ENCODE assay signal across 1 cellular context in genomic region chr16:50245417-50246298, GRCh38.
TF ChIP-seq lines count a peak whose summit lies in the region.

No MANE protein-coding gene starts in this region.

TF ChIP-seq in HepG2, 621 proteins besides CTCF, POLR2A, EP300 and RAD21 (continued from another document and continues in another):
- TF ChIP-seq IKZF5 (CRISPR knock-in tag; IDR thresholded peaks at IDR 0.05) = no peak
- peak; percentile 30; the same call in 1 of the 2 replicates for TF ChIP-seq MTA1 (CRISPR knock-in tag; IDR thresholded peaks at IDR 0.05; ENCODE audit: borderline replicate concordance)
- TF ChIP-seq ZNF501 (CRISPR knock-in tag; IDR thresholded peaks at IDR 0.05) = peak; percentile 61; the same call in 1 of the 2 replicates
- TF ChIP-seq YEATS4 (CRISPR knock-in tag; IDR thresholded peaks at IDR 0.05; ENCODE audit: borderline replicate concordance) = 0 out of 2 replicates have a peak, but pooled peaks have one; percentile 31
- no peak for TF ChIP-seq ZNF207 (IDR thresholded peaks at IDR 0.05; ENCODE audit: borderline replicate concordance)
- TF ChIP-seq CENPT (CRISPR knock-in tag; IDR thresholded peaks at IDR 0.05; ENCODE audit: low read depth) = no peak
- TF ChIP-seq NFYB (CRISPR knock-in tag; IDR thresholded peaks at IDR 0.05) = no peak
- TF ChIP-seq, protein P1, sequence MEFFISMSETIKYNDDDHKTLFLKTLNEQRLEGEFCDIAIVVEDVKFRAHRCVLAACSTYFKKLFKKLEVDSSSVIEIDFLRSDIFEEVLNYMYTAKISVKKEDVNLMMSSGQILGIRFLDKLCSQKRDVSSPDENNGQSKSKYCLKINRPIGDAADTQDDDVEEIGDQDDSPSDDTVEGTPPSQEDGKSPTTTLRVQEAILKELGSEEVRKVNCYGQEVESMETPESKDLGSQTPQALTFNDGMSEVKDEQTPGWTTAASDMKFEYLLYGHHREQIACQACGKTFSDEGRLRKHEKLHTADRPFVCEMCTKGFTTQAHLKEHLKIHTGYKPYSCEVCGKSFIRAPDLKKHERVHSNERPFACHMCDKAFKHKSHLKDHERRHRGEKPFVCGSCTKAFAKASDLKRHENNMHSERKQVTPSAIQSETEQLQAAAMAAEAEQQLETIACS (CRISPR knock-in tag; IDR thresholded peaks at IDR 0.05) = peak; percentile 82
- TF ChIP-seq HMG20A (CRISPR knock-in tag; IDR thresholded peaks at IDR 0.05; ENCODE audit: borderline replicate concordance) = no peak
- no peak for TF ChIP-seq ZNF33A (CRISPR knock-in tag; IDR thresholded peaks at IDR 0.05; ENCODE audit: borderline replicate concordance)
- no peak for TF ChIP-seq ARNT (IDR thresholded peaks at IDR 0.05)
- TF ChIP-seq, protein P2, sequence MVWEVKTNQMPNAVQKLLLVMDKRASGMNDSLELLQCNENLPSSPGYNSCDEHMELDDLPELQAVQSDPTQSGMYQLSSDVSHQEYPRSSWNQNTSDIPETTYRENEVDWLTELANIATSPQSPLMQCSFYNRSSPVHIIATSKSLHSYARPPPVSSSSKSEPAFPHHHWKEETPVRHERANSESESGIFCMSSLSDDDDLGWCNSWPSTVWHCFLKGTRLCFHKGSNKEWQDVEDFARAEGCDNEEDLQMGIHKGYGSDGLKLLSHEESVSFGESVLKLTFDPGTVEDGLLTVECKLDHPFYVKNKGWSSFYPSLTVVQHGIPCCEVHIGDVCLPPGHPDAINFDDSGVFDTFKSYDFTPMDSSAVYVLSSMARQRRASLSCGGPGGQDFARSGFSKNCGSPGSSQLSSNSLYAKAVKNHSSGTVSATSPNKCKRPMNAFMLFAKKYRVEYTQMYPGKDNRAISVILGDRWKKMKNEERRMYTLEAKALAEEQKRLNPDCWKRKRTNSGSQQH (CRISPR knock-in tag; IDR thresholded peaks at IDR 0.05; ENCODE audit: low read depth) = no peak
- TF ChIP-seq NR2F1 (CRISPR knock-in tag; IDR thresholded peaks at IDR 0.05) = no peak
- 0 out of 2 replicates have a peak, but pooled peaks have one; percentile 27 for TF ChIP-seq ATF7-NPFF (CRISPR knock-in tag; IDR thresholded peaks at IDR 0.05; ENCODE audit: low read depth)
- TF ChIP-seq ZNF605 (CRISPR knock-in tag; IDR thresholded peaks at IDR 0.05) = 0 out of 2 replicates have a peak, but pooled peaks have one; percentile 49
- TF ChIP-seq, protein P3, sequence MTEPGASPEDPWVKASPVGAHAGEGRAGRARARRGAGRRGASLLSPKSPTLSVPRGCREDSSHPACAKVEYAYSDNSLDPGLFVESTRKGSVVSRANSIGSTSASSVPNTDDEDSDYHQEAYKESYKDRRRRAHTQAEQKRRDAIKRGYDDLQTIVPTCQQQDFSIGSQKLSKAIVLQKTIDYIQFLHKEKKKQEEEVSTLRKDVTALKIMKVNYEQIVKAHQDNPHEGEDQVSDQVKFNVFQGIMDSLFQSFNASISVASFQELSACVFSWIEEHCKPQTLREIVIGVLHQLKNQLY (CRISPR knock-in tag; IDR thresholded peaks at IDR 0.05) = no peak
- TF ChIP-seq JUN (CRISPR knock-in tag; IDR thresholded peaks at IDR 0.05) = no peak
- TF ChIP-seq ZNF75D (CRISPR knock-in tag; IDR thresholded peaks at IDR 0.05; ENCODE audit: borderline replicate concordance) = no peak
- peak; percentile 19 for TF ChIP-seq XRCC5 (optimal IDR thresholded peaks at IDR 0.05; ENCODE audit: low read length)
- no peak for TF ChIP-seq ZMYM4 (CRISPR knock-in tag; IDR thresholded peaks at IDR 0.05)
- peak; percentile 6; the same call in 1 of the 2 replicates for TF ChIP-seq ZNF281 (CRISPR knock-in tag; IDR thresholded peaks at IDR 0.05; ENCODE audit: borderline replicate concordance)
- TF ChIP-seq SAFB2 (CRISPR knock-in tag; IDR thresholded peaks at IDR 0.05; ENCODE audit: borderline replicate concordance, low read depth) = no peak
- no peak for TF ChIP-seq NR2C2 (CRISPR knock-in tag; IDR thresholded peaks at IDR 0.05; ENCODE audit: borderline replicate concordance)
- TF ChIP-seq, protein P4, sequence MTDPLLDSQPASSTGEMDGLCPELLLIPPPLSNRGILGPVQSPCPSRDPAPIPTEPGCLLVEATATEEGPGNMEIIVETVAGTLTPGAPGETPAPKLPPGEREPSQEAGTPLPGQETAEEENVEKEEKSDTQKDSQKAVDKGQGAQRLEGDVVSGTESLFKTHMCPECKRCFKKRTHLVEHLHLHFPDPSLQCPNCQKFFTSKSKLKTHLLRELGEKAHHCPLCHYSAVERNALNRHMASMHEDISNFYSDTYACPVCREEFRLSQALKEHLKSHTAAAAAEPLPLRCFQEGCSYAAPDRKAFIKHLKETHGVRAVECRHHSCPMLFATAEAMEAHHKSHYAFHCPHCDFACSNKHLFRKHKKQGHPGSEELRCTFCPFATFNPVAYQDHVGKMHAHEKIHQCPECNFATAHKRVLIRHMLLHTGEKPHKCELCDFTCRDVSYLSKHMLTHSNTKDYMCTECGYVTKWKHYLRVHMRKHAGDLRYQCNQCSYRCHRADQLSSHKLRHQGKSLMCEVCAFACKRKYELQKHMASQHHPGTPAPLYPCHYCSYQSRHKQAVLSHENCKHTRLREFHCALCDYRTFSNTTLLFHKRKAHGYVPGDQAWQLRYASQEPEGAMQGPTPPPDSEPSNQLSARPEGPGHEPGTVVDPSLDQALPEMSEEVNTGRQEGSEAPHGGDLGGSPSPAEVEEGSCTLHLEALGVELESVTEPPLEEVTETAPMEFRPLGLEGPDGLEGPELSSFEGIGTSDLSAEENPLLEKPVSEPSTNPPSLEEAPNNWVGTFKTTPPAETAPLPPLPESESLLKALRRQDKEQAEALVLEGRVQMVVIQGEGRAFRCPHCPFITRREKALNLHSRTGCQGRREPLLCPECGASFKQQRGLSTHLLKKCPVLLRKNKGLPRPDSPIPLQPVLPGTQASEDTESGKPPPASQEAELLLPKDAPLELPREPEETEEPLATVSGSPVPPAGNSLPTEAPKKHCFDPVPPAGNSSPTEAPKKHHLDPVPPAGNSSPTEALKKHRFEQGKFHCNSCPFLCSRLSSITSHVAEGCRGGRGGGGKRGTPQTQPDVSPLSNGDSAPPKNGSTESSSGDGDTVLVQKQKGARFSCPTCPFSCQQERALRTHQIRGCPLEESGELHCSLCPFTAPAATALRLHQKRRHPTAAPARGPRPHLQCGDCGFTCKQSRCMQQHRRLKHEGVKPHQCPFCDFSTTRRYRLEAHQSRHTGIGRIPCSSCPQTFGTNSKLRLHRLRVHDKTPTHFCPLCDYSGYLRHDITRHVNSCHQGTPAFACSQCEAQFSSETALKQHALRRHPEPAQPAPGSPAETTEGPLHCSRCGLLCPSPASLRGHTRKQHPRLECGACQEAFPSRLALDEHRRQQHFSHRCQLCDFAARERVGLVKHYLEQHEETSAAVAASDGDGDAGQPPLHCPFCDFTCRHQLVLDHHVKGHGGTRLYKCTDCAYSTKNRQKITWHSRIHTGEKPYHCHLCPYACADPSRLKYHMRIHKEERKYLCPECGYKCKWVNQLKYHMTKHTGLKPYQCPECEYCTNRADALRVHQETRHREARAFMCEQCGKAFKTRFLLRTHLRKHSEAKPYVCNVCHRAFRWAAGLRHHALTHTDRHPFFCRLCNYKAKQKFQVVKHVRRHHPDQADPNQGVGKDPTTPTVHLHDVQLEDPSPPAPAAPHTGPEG (CRISPR knock-in tag; IDR thresholded peaks at IDR 0.05) = 0 out of 2 replicates have a peak, but pooled peaks have one; percentile 17
- TF ChIP-seq, protein P5, sequence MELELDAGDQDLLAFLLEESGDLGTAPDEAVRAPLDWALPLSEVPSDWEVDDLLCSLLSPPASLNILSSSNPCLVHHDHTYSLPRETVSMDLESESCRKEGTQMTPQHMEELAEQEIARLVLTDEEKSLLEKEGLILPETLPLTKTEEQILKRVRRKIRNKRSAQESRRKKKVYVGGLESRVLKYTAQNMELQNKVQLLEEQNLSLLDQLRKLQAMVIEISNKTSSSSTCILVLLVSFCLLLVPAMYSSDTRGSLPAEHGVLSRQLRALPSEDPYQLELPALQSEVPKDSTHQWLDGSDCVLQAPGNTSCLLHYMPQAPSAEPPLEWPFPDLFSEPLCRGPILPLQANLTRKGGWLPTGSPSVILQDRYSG (CRISPR knock-in tag; IDR thresholded peaks at IDR 0.05) = no peak
- peak; percentile 20; the same call in 1 of the 2 replicates for TF ChIP-seq PHF8 (CRISPR knock-in tag; IDR thresholded peaks at IDR 0.05)
- no peak for TF ChIP-seq ZNF350 (CRISPR knock-in tag; IDR thresholded peaks at IDR 0.05; ENCODE audit: borderline replicate concordance, low read depth)
- TF ChIP-seq CENPX (CRISPR knock-in tag; IDR thresholded peaks at IDR 0.05) = no peak
- no peak for TF ChIP-seq GATAD1 (CRISPR knock-in tag; IDR thresholded peaks at IDR 0.05)
- TF ChIP-seq KLF16 (CRISPR knock-in tag; IDR thresholded peaks at IDR 0.05) = 0 out of 4 replicates have a peak, but pooled peaks of 1 of the 2 experiments have one; percentile 14
- TF ChIP-seq ZNF792 (CRISPR knock-in tag; IDR thresholded peaks at IDR 0.05) = no peak
- TF ChIP-seq ZNF777 (CRISPR knock-in tag; IDR thresholded peaks at IDR 0.05) = peak; percentile 85
- no peak for TF ChIP-seq ZBTB42 (CRISPR knock-in tag; IDR thresholded peaks at IDR 0.05)
- no peak for TF ChIP-seq U2AF2 (IDR thresholded peaks at IDR 0.05; ENCODE audit: low read depth, low read length)
- TF ChIP-seq, protein P6, sequence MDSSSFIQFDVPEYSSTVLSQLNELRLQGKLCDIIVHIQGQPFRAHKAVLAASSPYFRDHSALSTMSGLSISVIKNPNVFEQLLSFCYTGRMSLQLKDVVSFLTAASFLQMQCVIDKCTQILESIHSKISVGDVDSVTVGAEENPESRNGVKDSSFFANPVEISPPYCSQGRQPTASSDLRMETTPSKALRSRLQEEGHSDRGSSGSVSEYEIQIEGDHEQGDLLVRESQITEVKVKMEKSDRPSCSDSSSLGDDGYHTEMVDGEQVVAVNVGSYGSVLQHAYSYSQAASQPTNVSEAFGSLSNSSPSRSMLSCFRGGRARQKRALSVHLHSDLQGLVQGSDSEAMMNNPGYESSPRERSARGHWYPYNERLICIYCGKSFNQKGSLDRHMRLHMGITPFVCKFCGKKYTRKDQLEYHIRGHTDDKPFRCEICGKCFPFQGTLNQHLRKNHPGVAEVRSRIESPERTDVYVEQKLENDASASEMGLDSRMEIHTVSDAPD (CRISPR knock-in tag; IDR thresholded peaks at IDR 0.05) = no peak
- no peak for TF ChIP-seq MXD4 (CRISPR knock-in tag; IDR thresholded peaks at IDR 0.05)
- TF ChIP-seq MAX (IDR thresholded peaks at IDR 0.05) = peak; percentile 68
- no peak for TF ChIP-seq HNF1A (IDR thresholded peaks at IDR 0.05; ENCODE audit: low read depth)
- no peak for TF ChIP-seq HNF1A (CRISPR knock-in tag; IDR thresholded peaks at IDR 0.05; ENCODE audit: borderline replicate concordance)
- TF ChIP-seq FOXM1 (CRISPR knock-in tag; IDR thresholded peaks at IDR 0.05) = no peak
- peak; percentile 22; the same call in 1 of the 2 replicates for TF ChIP-seq ZFY (CRISPR knock-in tag; IDR thresholded peaks at IDR 0.05)
- no peak for TF ChIP-seq ZNF263 (CRISPR knock-in tag; IDR thresholded peaks at IDR 0.05)
- TF ChIP-seq ARNTL (CRISPR knock-in tag; IDR thresholded peaks at IDR 0.05) = no peak
- TF ChIP-seq PAWR (CRISPR knock-in tag; IDR thresholded peaks at IDR 0.05; ENCODE audit: borderline replicate concordance) = no peak
- no peak for TF ChIP-seq SMC3 (IDR thresholded peaks at IDR 0.05; ENCODE audit: low read length)
- no peak for TF ChIP-seq ZNF12 (CRISPR knock-in tag; IDR thresholded peaks at IDR 0.05)
